Comparison of ENCODE assay signal across 11 cellular contexts in the genomic region with DNA sequence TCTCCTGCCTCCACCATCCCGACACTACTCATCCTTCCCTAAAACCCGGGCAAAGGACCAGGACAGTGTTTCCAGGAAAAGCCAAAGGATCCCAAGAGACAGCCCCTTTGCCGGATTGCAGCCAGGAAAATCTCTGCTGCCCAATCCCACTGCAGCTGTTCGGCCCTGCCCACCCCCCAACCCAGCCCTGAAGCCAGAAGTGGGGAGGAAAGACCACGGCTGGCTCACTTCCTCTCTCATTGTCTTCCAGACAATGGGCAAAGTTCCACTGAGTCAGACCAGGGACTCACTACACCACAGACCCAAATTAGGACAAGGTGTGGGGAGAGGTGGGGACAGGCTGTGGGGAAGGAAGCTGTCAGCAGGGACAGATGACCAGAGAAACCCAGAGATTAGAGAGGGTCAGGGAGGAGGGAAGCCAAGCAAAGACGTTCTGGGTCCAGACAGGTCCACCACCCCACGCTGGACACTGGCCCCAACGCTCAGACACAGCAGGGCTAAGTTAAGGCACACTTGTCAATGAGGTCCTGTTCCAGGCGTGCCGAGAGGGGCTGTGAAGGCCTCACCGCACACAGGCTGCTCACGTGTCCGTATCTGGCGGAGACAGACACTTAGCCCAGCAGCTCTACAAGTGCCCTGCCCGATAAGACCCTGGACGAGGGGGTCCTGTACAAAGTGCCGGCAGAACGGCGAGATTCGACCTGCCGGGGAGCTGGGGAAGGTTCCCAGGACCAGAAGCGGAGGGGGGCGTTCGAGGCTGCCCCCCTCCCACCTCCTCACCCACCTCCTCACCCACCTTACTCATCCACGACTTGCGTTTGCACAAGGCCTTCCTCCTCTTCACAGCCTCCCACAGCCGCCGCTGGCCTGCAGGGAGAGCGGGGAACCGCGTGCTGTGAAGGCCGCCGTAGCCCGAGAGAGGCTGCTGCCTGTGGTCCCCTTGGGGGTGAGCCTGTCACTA. TPM values are rescaled to one million over a fixed set of nuclear protein-coding genes. Genes with fewer than 3 reads are reported as not detected.
DNase-seq lines count a peak whose midpoint lies in the region; ATAC-seq and TF ChIP-seq lines count a peak whose summit lies in the region.
"Had no signal": no experiment of that assay in that cellular context is flagged by ENCODE, and none has a peak within 500 bp of the region (broad histone marks: within the 10 kb centered on the region; RNA-seq: fewer than 3 reads in every experiment).

No MANE protein-coding gene starts in this region.

- peak; percentile 28 for ATAC-seq in activated T-helper 17 cell treated with anti-CD3 and anti-CD28 coated beads, Interleukin-2, amount 50 U/mL, for 72 hours (replicated peaks)
- ATAC-seq in omental fat pad (ENCODE audit: low FRiP score) (peak; percentile 19), GM18519 (IDR thresholded peaks at IDR 0.05; ENCODE audit: low FRiP score, unreplicated experiment) (no peak)

- WGBS in smooth muscle cell (ENCODE audit: low lambda C conversion rate) = 90% methylated on average over 34 of the region's 34 CpGs

- H3K4me1 ChIP-seq in smooth muscle cell (ENCODE audit: low read depth) = peaks cover 9% of the 10 kb centered on the region
- H3K4me1 ChIP-seq: pancreas had no signal

- no peaks in the 10 kb centered on the region for H3K27me3 ChIP-seq in smooth muscle cell (ENCODE audit: low read depth)
- H3K27me3 ChIP-seq: BE2C, pancreas had no signal

- H3K27me3 Mint-ChIP-seq in activated T-helper 17 cell treated with anti-CD3 and anti-CD28 coated beads, Interleukin-2, amount 50 U/mL, for 72 hours = no peaks in the 10 kb centered on the region

- no peaks in the 10 kb centered on the region for H3K36me3 ChIP-seq in smooth muscle cell (ENCODE audit: low read depth)

- H3K4me3 ChIP-seq in smooth muscle cell = no peak overlapping the region
- H3K4me3 ChIP-seq: pancreas had no signal

- TF ChIP-seq CTCF in omental fat pad (IDR thresholded peaks at IDR 0.05) (no peak), smooth muscle cell (IDR thresholded peaks at IDR 0.05; ENCODE audit: borderline replicate concordance, insufficient read depth, poor library complexity, severe bottlenecking) (no peak)

- no peak overlapping the region for H2AFZ ChIP-seq in smooth muscle cell (ENCODE audit: low read depth)

- peak; percentile 44 for DNase-seq in EH (ENCODE audit: low read depth)
- DNase-seq in glomerular endothelial cell (ENCODE audit: extremely low read depth, low read depth, low spot score) = peak; percentile 64
- no peak for DNase-seq in omental fat pad (ENCODE audit: low spot score)
- no peak for DNase-seq in smooth muscle cell (lab: John Stamatoyannopoulos, UW; ENCODE audit: unreplicated experiment)
- no peak for DNase-seq in NCI-H1930 (lab: John Stamatoyannopoulos, UW)
- no peak for DNase-seq in G401 (ENCODE audit: low spot score)
- DNase-seq: activated gamma-delta T cell, BE2C had no signal

- H3K27ac ChIP-seq in smooth muscle cell (ENCODE audit: low read depth) = no peak overlapping the region

- H3K4me1 Mint-ChIP-seq in activated T-helper 17 cell treated with anti-CD3 and anti-CD28 coated beads, Interleukin-2, amount 50 U/mL, for 72 hours = peaks cover 4% of the 10 kb centered on the region

- no peak overlapping the region for H3K9ac ChIP-seq in smooth muscle cell (ENCODE audit: low read depth)

- no peak overlapping the region for H3K4me3 Mint-ChIP-seq in activated T-helper 17 cell treated with anti-CD3 and anti-CD28 coated beads, Interleukin-2, amount 50 U/mL, for 72 hours

- no peaks in the 10 kb centered on the region for H3K9me3 ChIP-seq in smooth muscle cell (replicated peaks; ENCODE audit: low read depth)
- H3K9me3 ChIP-seq: BE2C, pancreas had no signal

- H3K79me2 ChIP-seq in smooth muscle cell (ENCODE audit: low read depth) = no peaks in the 10 kb centered on the region

- no peaks in the 10 kb centered on the region for H3K9me3 Mint-ChIP-seq in activated T-helper 17 cell treated with anti-CD3 and anti-CD28 coated beads, Interleukin-2, amount 50 U/mL, for 72 hours

- H4K20me1 ChIP-seq in smooth muscle cell (ENCODE audit: low read depth) = peaks cover 9% of the 10 kb centered on the region

- H3F3A ChIP-seq in smooth muscle cell (ENCODE audit: low read depth) = no peaks in the 10 kb centered on the region

- H3K36me3 Mint-ChIP-seq in activated T-helper 17 cell treated with anti-CD3 and anti-CD28 coated beads, Interleukin-2, amount 50 U/mL, for 72 hours (ENCODE audit: low read depth) = peaks cover 31% of the 10 kb centered on the region

- peak overlapping the region; percentile 48 for H3K27ac Mint-ChIP-seq in activated T-helper 17 cell treated with anti-CD3 and anti-CD28 coated beads, Interleukin-2, amount 50 U/mL, for 72 hours

- H3K4me2 ChIP-seq in smooth muscle cell = no peak overlapping the region

- in situ Hi-C loops in G401 (cut with HindIII; ENCODE audit: low sequenced_read_pairs) = no loop called here

RNA-seq across cellular contexts. Expression of a gene that starts 21.9 kb away (rescaled TPM):
- total RNA-seq in activated T-helper 17 cell treated with anti-CD3 and anti-CD28 coated beads, Interleukin-2, amount 50 U/mL, for 72 hours = 10 to 100 TPM; 56.5 to 67.7 TPM
- total RNA-seq in glomerular endothelial cell (19.6 and 40.9 TPM in 2 replicates), omental fat pad (10 to 100 TPM; 12.6 to 26.6 (median 15.6) TPM), smooth muscle cell (4.3 and 10.6 TPM in 2 replicates)
- polyA plus RNA-seq in smooth muscle cell = 2.8 and 8.2 TPM in 2 replicates
- total RNA-seq in G401 (2014; rRNA removed; shearing (Covaris generic)) = 45.2 and 51.8 TPM in 2 replicates

Comparison
In these comparisons a context has a peak if more than half of its experiments do, and no peak if none do; other contexts are left out.
1. DNase-seq: peak in EH (single experiment) and glomerular endothelial cell (single experiment); none in omental fat pad (single experiment), smooth muscle cell (single experiment), NCI-H1930 (0 of 2) and G401 (single experiment).